ENCODE assay signal across 33 cellular contexts in genomic region chr7:72258074-72258473, GRCh38.
A peak's percentile ranks its signal among the peaks of the same experiment; 100 is the strongest.
DNase-seq lines count a peak whose midpoint lies in the region; ATAC-seq, FAIRE-seq and TF ChIP-seq lines count a peak whose summit lies in the region.
"Had no signal": no experiment of that assay in that cellular context is flagged by ENCODE, and none has a peak within 500 bp of the region (broad histone marks: within the 10 kb centered on the region; RNA-seq: fewer than 3 reads in every experiment).

No MANE protein-coding gene starts in this region.

- CTCF ChIA-PET in HepG2 (lab: Yijun Ruan, JAX; ENCODE audit: low intra/inter-chr PET ratio, low total read pairs): no interaction called here

- peak; percentile 44 for ATAC-seq in left lobe of liver
- no peak for ATAC-seq in HepG2
- ATAC-seq in right lobe of liver: peak; percentile 38 to 72 (median 68)
- ATAC-seq in HG03095 (IDR thresholded peaks at IDR 0.05; ENCODE audit: unreplicated experiment): no peak
- ATAC-seq: A549; CD8-positive, alpha-beta T cell had no signal

- TF ChIP-seq EP300 in HepG2 (IDR thresholded peaks at IDR 0.05; ENCODE audit: low read depth in 2 of 2, low read length in 2 of 2): no peak
- TF ChIP-seq EP300 in HepG2 (CRISPR knock-in tag; IDR thresholded peaks at IDR 0.05; ENCODE audit: borderline replicate concordance): no peak

- H3K9ac ChIP-seq in HepG2 (ENCODE audit: insufficient read depth, low read depth, low read length) (no peak overlapping the region), kidney (ENCODE audit: low read length in 2 of 2) (no peak overlapping the region)
- H3K9ac ChIP-seq: BLaER1; BLaER1 treated with 17β-estradiol and CSF1 and Interleukin-3, amounts not matched to agents 10 nM and 100 nM had no signal

- in situ Hi-C loops in HepG2 (cut with HindIII; ENCODE audit: extremely low pct_ligation_motif_present, low pct_unique_long_range_greater_than_20kb): no loop called here

- WGBS in HepG2 (ENCODE audit: low lambda C conversion rate): 3% methylated on average over 3 of the region's 3 CpGs
- 4% methylated on average over 3 of the region's 3 CpGs for WGBS in right lobe of liver (ENCODE audit: insufficient coverage, low coverage, low lambda C conversion rate, missing lambda C conversion rate)

- H3K4me1 ChIP-seq in HepG2 (ENCODE audit: insufficient read depth, low read length) (no peaks in the 10 kb centered on the region), right lobe of liver (no peaks in the 10 kb centered on the region), kidney (ENCODE audit: control insufficient read depth in 1 of 2, insufficient read depth in 1 of 2, low read depth in 1 of 2, low read length in 2 of 2) (no peaks in the 10 kb centered on the region)
- H3K4me1 ChIP-seq: A549; BE2C; BLaER1; BLaER1 treated with 17β-estradiol and CSF1 and Interleukin-3, amounts not matched to agents 10 nM and 100 nM; Caco-2 had no signal

- POLR2A ChIA-PET in HepG2 (lab: Yijun Ruan, JAX): no interaction called here

- no peak for FAIRE-seq in HepG2 (lab: Jason Lieb, UNC)
- FAIRE-seq in kidney (lab: Jason Lieb, UNC): no peak
- FAIRE-seq: A204.1, A549, D721Med had no signal

- DNase-seq in left lobe of liver (ENCODE audit: low spot score): no peak
- no peak for DNase-seq in HepG2 (ENCODE audit: low spot score)
- DNase-seq in right lobe of liver: no peak
- DNase-seq in kidney: no peak
- DNase-seq in iPS-NIHi11 (ENCODE audit: low spot score): no peak
- DNase-seq: 8988T; ACHN; AML-193; BE2C; C1 segment of cervical spinal cord; Caco-2; Calu3; CD4-positive, alpha-beta memory T cell; CD4-positive, alpha-beta T cell; CD4-positive, CD25-positive, alpha-beta regulatory T cell; CD8-positive, alpha-beta memory T cell; CD8-positive, alpha-beta T cell; COR-L47; DMS 273 treated with DMSO at 0.1 percent for 48 hours; DMS153; DMS53; DMS79; DMS79 treated with DMSO at 0.1 percent for 48 hours; DND-41; EL had no signal

- no peak overlapping the region for H3K4me3 ChIP-seq in HepG2 (replicated peaks in 1 of 3; ENCODE audit: insufficient read depth in 1 of 3, low read depth in 2 of 3, low read length in 3 of 3)
- H3K4me3 ChIP-seq in right lobe of liver: no peak overlapping the region
- H3K4me3 ChIP-seq in kidney (ENCODE audit: low read length in 2 of 2): no peak overlapping the region
- H3K4me3 ChIP-seq: A549; BLaER1; BLaER1 treated with 17β-estradiol and CSF1 and Interleukin-3, amounts not matched to agents 10 nM and 100 nM had no signal

- H3K79me2 ChIP-seq in HepG2 (ENCODE audit: insufficient read depth, low read length): no peaks in the 10 kb centered on the region

- no peaks in the 10 kb centered on the region for H4K20me1 ChIP-seq in HepG2 (ENCODE audit: insufficient read depth, low read length)
- H4K20me1 ChIP-seq: BLaER1; BLaER1 treated with 17β-estradiol and CSF1 and Interleukin-3, amounts not matched to agents 10 nM and 100 nM had no signal

- no peak for TF ChIP-seq RAD21 in HepG2 (CRISPR knock-in tag; IDR thresholded peaks at IDR 0.05)

- H3K36me3 ChIP-seq in HepG2 (replicated peaks in 1 of 2; ENCODE audit: control insufficient read depth in 1 of 2, insufficient read depth in 2 of 2, low read length in 2 of 2): no peaks in the 10 kb centered on the region
- H3K36me3 ChIP-seq in right lobe of liver: no peaks in the 10 kb centered on the region
- no peaks in the 10 kb centered on the region for H3K36me3 ChIP-seq in kidney (ENCODE audit: control insufficient read depth in 1 of 2, insufficient read depth in 2 of 2, low read length in 2 of 2)
- H3K36me3 ChIP-seq: BE2C; BLaER1; BLaER1 treated with 17β-estradiol and CSF1 and Interleukin-3, amounts not matched to agents 10 nM and 100 nM had no signal

- H3K4me2 ChIP-seq in HepG2 (ENCODE audit: low read depth, low read length): no peak overlapping the region
- H3K4me2 ChIP-seq: A549; BLaER1; BLaER1 treated with 17β-estradiol and CSF1 and Interleukin-3, amounts not matched to agents 10 nM and 100 nM had no signal

- TF ChIP-seq POLR2A in HepG2 (IDR thresholded peaks at IDR 0.05; ENCODE audit: insufficient read depth in 1 of 2, low read depth in 2 of 2, low read length in 2 of 2) (no peak), right lobe of liver (IDR thresholded peaks at IDR 0.05) (no peak)

- BruUV-seq in HepG2 (replicated peaks; lab: Mats Ljungman, UMichigan): no TSS peak

- TF ChIP-seq CTCF in HepG2 (CRISPR knock-in tag; IDR thresholded peaks at IDR 0.05) (no peak), right lobe of liver (IDR thresholded peaks at IDR 0.05) (no peak), kidney (IDR thresholded peaks at IDR 0.05; ENCODE audit: borderline replicate concordance, extremely low read depth, insufficient read depth) (no peak)

- H3K9me3 ChIP-seq in HepG2 (ENCODE audit: low read length) (no peaks in the 10 kb centered on the region), right lobe of liver (no peaks in the 10 kb centered on the region), kidney (ENCODE audit: control insufficient read depth in 1 of 2, low read length in 2 of 2) (no peaks in the 10 kb centered on the region)
- H3K9me3 ChIP-seq: A549, BE2C, BLaER1, Caco-2 had no signal

- H3K27me3 ChIP-seq in HepG2 (ENCODE audit: control insufficient read depth in 1 of 2, insufficient read depth in 2 of 2, low read length in 2 of 2) (no peaks in the 10 kb centered on the region; a peak in 1 of 5 replicates), right lobe of liver (no peaks in the 10 kb centered on the region)
- H3K27me3 ChIP-seq: BE2C; BLaER1; BLaER1 treated with 17β-estradiol and CSF1 and Interleukin-3, amounts not matched to agents 10 nM and 100 nM had no signal

- intact Hi-C loops in HepG2 (cut with micrococcal nuclease; ENCODE audit: unreplicated experiment): no loop called here
- intact Hi-C loops in right lobe of liver (cut with DNase I): no loop called here
- intact Hi-C loops in kidney (cut with DNase I): no loop called here

- no peak overlapping the region for H2AFZ ChIP-seq in HepG2 (ENCODE audit: low read length)

- H3K27ac ChIP-seq in HepG2 (ENCODE audit: extremely low read length, insufficient read depth, low read length) (no peak overlapping the region), right lobe of liver (no peak overlapping the region), kidney (ENCODE audit: low read depth in 2 of 2, low read length in 2 of 2) (no peak overlapping the region)
- H3K27ac ChIP-seq: 22Rv1; A549; BLaER1; BLaER1 treated with 17β-estradiol and CSF1 and Interleukin-3, amounts not matched to agents 10 nM and 100 nM; C4-2B had no signal

TF ChIP-seq in HepG2, 621 proteins besides CTCF, POLR2A, EP300 and RAD21:
- TF ChIP-seq ZNF326 (CRISPR knock-in tag; IDR thresholded peaks at IDR 0.05; ENCODE audit: borderline replicate concordance) (no peak), CEBPB (IDR thresholded peaks at IDR 0.05; ENCODE audit: borderline replicate concordance, low read depth, low read length) (peak; percentile 33; the same call in 1 of the 2 replicates)
TF ChIP-seq in HepG2: peak in this region for 1.

Comparison
In these comparisons a context has a peak if more than half of its experiments do, and no peak if none do; other contexts are left out.
1. ATAC-seq: peak in left lobe of liver (single experiment) and right lobe of liver (4 of 4); none in HepG2 (single experiment) and HG03095 (single experiment).